Comparison of ENCODE assay signal across 1 cellular context in genomic region chr17:43759836-43760235, GRCh38.
TF ChIP-seq lines count a peak whose summit lies in the region.

No MANE protein-coding gene starts in this region.

TF ChIP-seq in GM12878, 131 proteins besides CTCF, POLR2A, EP300 and RAD21:
- TF ChIP-seq MLLT1 (IDR thresholded peaks at IDR 0.05) (no peak), CEBPB (IDR thresholded peaks at IDR 0.05; ENCODE audit: borderline replicate concordance in 1 of 2, low read depth in 2 of 2, low read length in 2 of 2) (no peak), SREBF2 (IDR thresholded peaks at IDR 0.05; ENCODE audit: low read length) (no peak)
